Comparison of ENCODE assay signal across 11 cellular contexts in the genomic region with DNA sequence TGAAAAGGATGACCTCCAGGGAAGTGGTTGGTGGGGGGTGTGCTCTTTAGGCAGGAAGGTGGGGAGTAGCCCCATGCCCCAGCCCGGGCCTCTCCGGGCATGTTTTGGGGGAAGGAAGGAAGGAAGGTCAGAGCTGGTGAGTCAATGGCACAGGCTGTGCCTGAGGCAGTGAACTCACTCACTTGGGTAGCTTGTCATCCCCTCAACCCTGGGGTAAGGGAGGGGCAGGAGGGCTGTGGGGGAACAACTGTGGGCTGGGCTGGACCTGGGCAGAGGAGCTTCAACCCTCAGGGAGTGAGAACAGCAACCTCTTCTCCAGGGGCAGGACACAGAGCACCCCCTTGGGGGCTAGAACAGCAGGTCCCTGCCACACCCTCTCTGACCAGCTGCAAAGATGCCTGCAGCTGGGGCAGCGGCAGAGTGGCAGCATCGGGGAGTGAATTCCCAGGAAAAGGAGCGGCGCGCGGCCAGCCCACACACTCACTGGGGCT. TPM values are rescaled to one million over a fixed set of nuclear protein-coding genes. Genes with fewer than 3 reads are reported as not detected.
A peak's percentile ranks its signal among the peaks of the same experiment; 100 is the strongest.
DNase-seq lines count a peak whose midpoint lies in the region; ATAC-seq, FAIRE-seq and TF ChIP-seq lines count a peak whose summit lies in the region.
"Had no signal": no experiment of that assay in that cellular context is flagged by ENCODE, and none has a peak within 500 bp of the region (broad histone marks: within the 10 kb centered on the region; RNA-seq: fewer than 3 reads in every experiment).

No MANE protein-coding gene starts in this region.

- H3K27me3 ChIP-seq in lower lobe of right lung (ENCODE audit: low read depth), result no peaks in the 10 kb centered on the region
- no peaks in the 10 kb centered on the region for H3K27me3 ChIP-seq in smooth muscle cell (ENCODE audit: low read depth)

- ATAC-seq in A549, result peak; percentile 57 to 72
- peak in 1 of 2 donors; percentile 1 for ATAC-seq in lower lobe of right lung
- no peak for ATAC-seq in GM18868 (IDR thresholded peaks at IDR 0.05; ENCODE audit: unreplicated experiment)

- CTCF ChIA-PET in A549 (lab: Yijun Ruan, JAX), result interaction anchor here (0.7 to 23.2 kb wide), 18 partner anchors 9 to 291 kb away, joined by 3 to 625 read pairs (median 5); a partner anchor contains a TSS

- H3K36me3 ChIP-seq in lower lobe of right lung (peaks cover 70% of the 10 kb centered on the region), smooth muscle cell (ENCODE audit: low read depth) (peaks cover 9% of the 10 kb centered on the region)

- H3K27ac Mint-ChIP-seq in HFFc6, result peak overlapping the region; percentile 98
- H3K27ac Mint-ChIP-seq: activated naive CD4-positive, alpha-beta T cell treated with anti-CD3 and anti-CD28 coated beads, Interleukin-2, amount 50 U/mL, for 24 hours had no signal

- H3F3A ChIP-seq in smooth muscle cell (ENCODE audit: low read depth), result no peaks in the 10 kb centered on the region

- POLR2A ChIA-PET in A549 (lab: Yijun Ruan, JAX), result interaction anchor here (0.6 to 1.6 kb wide), 7 partner anchors 41 to 296 kb away, joined by 3 to 9 read pairs (median 5); a partner anchor contains a TSS

- peaks cover 28% of the 10 kb centered on the region for H3K36me3 Mint-ChIP-seq in HFFc6 (ENCODE audit: low read depth)

- TF ChIP-seq POLR2A in A549 (IDR thresholded peaks at IDR 0.05; ENCODE audit: low read length), result no peak

- DNase-seq in A549 (ENCODE audit: low read depth in 1 of 2, low spot score in 1 of 2), result peak; percentile 56 to 80
- DNase-seq in HFFc6, result peak; percentile 96
- DNase-seq in astrocyte of the spinal cord (ENCODE audit: low read depth, low spot score), result peak; percentile 42
- no peak for DNase-seq in lower lobe of right lung
- no peak for DNase-seq in NCI-H524 treated with DMSO at 0.1 percent for 48 hours (lab: John Stamatoyannopoulos, UW)
- no peak for DNase-seq in NCI-H2196 (lab: John Stamatoyannopoulos, UW; ENCODE audit: unreplicated experiment)
- no peak for DNase-seq in smooth muscle cell (lab: John Stamatoyannopoulos, UW; ENCODE audit: unreplicated experiment)
- DNase-seq: CD4-positive, CD25-positive, alpha-beta regulatory T cell had no signal

- TF ChIP-seq RAD21 in A549 (conservative IDR thresholded peaks at IDR 0.05 in 1 of 2, IDR thresholded peaks at IDR 0.05 in 1 of 2), result no peak

- no peak overlapping the region for H2AFZ ChIP-seq in smooth muscle cell (ENCODE audit: low read depth)

- H3K4me1 Mint-ChIP-seq in HFFc6 (ENCODE audit: low read depth), result peaks cover 91% of the 10 kb centered on the region

- no peak for TF ChIP-seq EP300 in A549 (IDR thresholded peaks at IDR 0.05)

- H3K4me1 ChIP-seq in A549, result peaks cover 43% of the 10 kb centered on the region
- peaks cover 87% of the 10 kb centered on the region for H3K4me1 ChIP-seq in lower lobe of right lung
- peaks cover 10% of the 10 kb centered on the region for H3K4me1 ChIP-seq in smooth muscle cell (ENCODE audit: low read depth)

- H3K9me3 ChIP-seq in A549 (no peaks in the 10 kb centered on the region), lower lobe of right lung (no peaks in the 10 kb centered on the region), smooth muscle cell (replicated peaks; ENCODE audit: low read depth) (no peaks in the 10 kb centered on the region)

- FAIRE-seq in A549 (lab: Jason Lieb, UNC), result peak; percentile 49

- in situ Hi-C loops in astrocyte of the spinal cord (cut with HindIII; ENCODE audit: low sequenced_read_pairs), result no loop called here

- H3K27ac ChIP-seq in A549, result peak overlapping the region; percentile 83 to 84
- peak overlapping the region; percentile 58 for H3K27ac ChIP-seq in lower lobe of right lung
- no peak overlapping the region for H3K27ac ChIP-seq in smooth muscle cell (ENCODE audit: low read depth)

- no peak overlapping the region for H3K9ac ChIP-seq in smooth muscle cell (ENCODE audit: low read depth)

- no peaks in the 10 kb centered on the region for H4K20me1 ChIP-seq in smooth muscle cell (ENCODE audit: low read depth)

- peak overlapping the region; percentile 74 for H3K4me3 Mint-ChIP-seq in HFFc6
- H3K4me3 Mint-ChIP-seq: activated naive CD4-positive, alpha-beta T cell treated with anti-CD3 and anti-CD28 coated beads, Interleukin-2, amount 50 U/mL, for 24 hours; CD4-positive, CD25-positive, alpha-beta regulatory T cell had no signal

- H3K79me2 ChIP-seq in smooth muscle cell (ENCODE audit: low read depth), result no peaks in the 10 kb centered on the region

- H3K4me3 ChIP-seq in A549 (no peak overlapping the region), astrocyte of the spinal cord (ENCODE audit: low read depth, low read length) (no peak overlapping the region), lower lobe of right lung (no peak overlapping the region), smooth muscle cell (no peak overlapping the region)

- no peaks in the 10 kb centered on the region; the same call in 1 of the 2 replicates for H3K27me3 Mint-ChIP-seq in HFFc6 (ENCODE audit: insufficient read depth)
- H3K27me3 Mint-ChIP-seq: activated naive CD4-positive, alpha-beta T cell treated with anti-CD3 and anti-CD28 coated beads, Interleukin-2, amount 50 U/mL, for 24 hours; CD4-positive, CD25-positive, alpha-beta regulatory T cell had no signal

- TF ChIP-seq CTCF in A549 (IDR thresholded peaks at IDR 0.05) (no peak), HFFc6 (IDR thresholded peaks at IDR 0.05) (peak; percentile 32; the same call in 1 of the 2 replicates), astrocyte of the spinal cord (IDR thresholded peaks at IDR 0.05; ENCODE audit: low read depth, low read length) (no peak), lower lobe of right lung (IDR thresholded peaks at IDR 0.05) (no peak), smooth muscle cell (IDR thresholded peaks at IDR 0.05; ENCODE audit: borderline replicate concordance, insufficient read depth, poor library complexity, severe bottlenecking) (no peak)

- H3K9me3 Mint-ChIP-seq in HFFc6, result no peaks in the 10 kb centered on the region
- H3K9me3 Mint-ChIP-seq: activated naive CD4-positive, alpha-beta T cell treated with anti-CD3 and anti-CD28 coated beads, Interleukin-2, amount 50 U/mL, for 24 hours had no signal

- H3K4me2 ChIP-seq in A549, result peak overlapping the region; percentile 65
- H3K4me2 ChIP-seq in smooth muscle cell, result no peak overlapping the region

- intact Hi-C loops in lower lobe of right lung (cut with DNase I), result no loop called here

- 54% methylated on average over 8 of the region's 8 CpGs for WGBS in A549 (ENCODE audit: missing lambda C conversion rate)
- WGBS in smooth muscle cell (ENCODE audit: low lambda C conversion rate), result 90% methylated on average over 8 of the region's 8 CpGs

RNA-seq across cellular contexts. Expression of a gene that starts 6.3 kb away (rescaled TPM):
- 0.41 TPM in 1 of 2 replicates, not detected in the other for polyA plus RNA-seq in A549 (2011; rRNA removed)
- 0.03 TPM in 1 of 2 replicates, not detected in the other for polyA plus RNA-seq in A549 (2012; cell fraction: cytosol; rRNA removed)
- polyA plus RNA-seq in A549 (2012; cell fraction: nucleus; rRNA removed), result 0.04 TPM in 1 of 2 replicates, not detected in the other
- polyA plus RNA-seq in A549 (2017; fragmentation: RNase III; extraction: RNeasy Plus Mini Kit Qiagen cat#74134 plus additional on column Dnase treatment), result not detected in 3 replicates
- not detected in 2 replicates for polyA minus RNA-seq in A549 (2011; rRNA and poly(A)+ RNA removed)
- under 1 TPM in 5 of 6 experiments, not detected in 1; 0.31 to 0.59 (median 0.48) TPM for total RNA-seq in HFFc6 (2021; fragmentation: NEBNext Ultra II Directional; extraction: Animal tissue kit (Norgen Biotek cat#: 25700))
- 1.9 TPM for total RNA-seq in lower lobe of right lung
- not detected in 2 replicates for total RNA-seq in smooth muscle cell
- 0.80 TPM in 1 of 2 replicates, not detected in the other for polyA plus RNA-seq in smooth muscle cell
- total RNA-seq: CD4-positive, CD25-positive, alpha-beta regulatory T cell; T-helper 1 cell treated with Interleukin-12 subunit alpha and Interleukin-12 subunit beta and Interleukin-4 antibody, amounts not matched to agents 30 ng/mL and 1 ng/mL, for 36 hours had no signal
- polyA plus RNA-seq: CD4-positive, CD25-positive, alpha-beta regulatory T cell had no signal

RNA-seq across cellular contexts. Expression of a gene that starts 32.7 kb away (rescaled TPM):
- polyA plus RNA-seq in A549 (2011; rRNA removed) (63.6 and 89.5 TPM in 2 replicates), A549 (2017; fragmentation: RNase III; extraction: RNeasy Plus Mini Kit Qiagen cat#74134 plus additional on column Dnase treatment) (60.7 to 64.5 TPM (median 60.8 TPM) in 3 replicates), smooth muscle cell (74.9 and 77.2 TPM in 2 replicates)
- polyA plus RNA-seq in A549 (2012; cell fraction: cytosol; rRNA removed), result 85.2 and 102 TPM in 2 replicates
- 320 and 427 TPM in 2 replicates for polyA plus RNA-seq in A549 (2012; cell fraction: nucleus; rRNA removed)
- 129 and 130 TPM in 2 replicates for polyA minus RNA-seq in A549 (2011; rRNA and poly(A)+ RNA removed)
- 10 to 100 TPM; 60.9 to 72.8 (median 65.3) TPM for total RNA-seq in HFFc6 (2021; fragmentation: NEBNext Ultra II Directional; extraction: Animal tissue kit (Norgen Biotek cat#: 25700))
- total RNA-seq in lower lobe of right lung (59.6 TPM), smooth muscle cell (68.2 and 76.9 TPM in 2 replicates)

RNA-seq across cellular contexts. Expression of a gene that starts 40.9 kb away (rescaled TPM):
- polyA plus RNA-seq in A549 (2011; rRNA removed) (87.7 and 113 TPM in 2 replicates), A549 (2017; fragmentation: RNase III; extraction: RNeasy Plus Mini Kit Qiagen cat#74134 plus additional on column Dnase treatment) (186 to 193 TPM (median 187 TPM) in 3 replicates), smooth muscle cell (110 and 115 TPM in 2 replicates)
- polyA plus RNA-seq in A549 (2012; cell fraction: cytosol; rRNA removed), result 172 and 210 TPM in 2 replicates
- polyA plus RNA-seq in A549 (2012; cell fraction: nucleus; rRNA removed), result 255 and 268 TPM in 2 replicates
- polyA minus RNA-seq in A549 (2011; rRNA and poly(A)+ RNA removed), result 146 and 167 TPM in 2 replicates
- 100 to 1,000 TPM; 143 to 169 (median 160) TPM for total RNA-seq in HFFc6 (2021; fragmentation: NEBNext Ultra II Directional; extraction: Animal tissue kit (Norgen Biotek cat#: 25700))
- total RNA-seq in lower lobe of right lung (79.3 TPM), smooth muscle cell (58.0 and 83.8 TPM in 2 replicates)

RNA-seq across cellular contexts. Expression of a gene that starts 41.2 kb away (rescaled TPM):
- polyA plus RNA-seq in A549 (2011; rRNA removed), result 20.1 and 27.4 TPM in 2 replicates
- 12.5 and 15.3 TPM in 2 replicates for polyA plus RNA-seq in A549 (2012; cell fraction: cytosol; rRNA removed)
- polyA plus RNA-seq in A549 (2012; cell fraction: nucleus; rRNA removed), result 10.5 and 13.1 TPM in 2 replicates
- 16.1 to 23.7 TPM (median 22.5 TPM) in 3 replicates for polyA plus RNA-seq in A549 (2017; fragmentation: RNase III; extraction: RNeasy Plus Mini Kit Qiagen cat#74134 plus additional on column Dnase treatment)
- 25.5 and 26.9 TPM in 2 replicates for polyA minus RNA-seq in A549 (2011; rRNA and poly(A)+ RNA removed)
- total RNA-seq in HFFc6 (2021; fragmentation: NEBNext Ultra II Directional; extraction: Animal tissue kit (Norgen Biotek cat#: 25700)), result 10 to 100 TPM; 29.3 to 33.7 (median 30.7) TPM
- total RNA-seq in lower lobe of right lung, result 50.1 TPM
- total RNA-seq in smooth muscle cell, result 15.6 and 25.4 TPM in 2 replicates
- 17.6 and 21.2 TPM in 2 replicates for polyA plus RNA-seq in smooth muscle cell

RNA-seq across cellular contexts. Expression of a gene that starts 58.7 kb away (rescaled TPM):
- polyA plus RNA-seq in A549 (2011; rRNA removed) (not detected in 2 replicates), A549 (2017; fragmentation: RNase III; extraction: RNeasy Plus Mini Kit Qiagen cat#74134 plus additional on column Dnase treatment) (not detected in 3 replicates), smooth muscle cell (0.28 and 0.50 TPM in 2 replicates)
- not detected in 2 replicates for polyA plus RNA-seq in A549 (2012; cell fraction: cytosol; rRNA removed)
- polyA plus RNA-seq in A549 (2012; cell fraction: nucleus; rRNA removed), result not detected in 2 replicates
- polyA minus RNA-seq in A549 (2011; rRNA and poly(A)+ RNA removed), result not detected in 2 replicates
- total RNA-seq in HFFc6 (2021; fragmentation: NEBNext Ultra II Directional; extraction: Animal tissue kit (Norgen Biotek cat#: 25700)), result under 1 TPM; 0.11 to 0.43 (median 0.36) TPM
- total RNA-seq in lower lobe of right lung (0.62 TPM), smooth muscle cell (0.31 and 1.3 TPM in 2 replicates)

Comparison
In these comparisons a context has a peak if more than half of its experiments do, and no peak if none do; other contexts are left out.
1. DNase-seq: peak in A549 (2 of 2), HFFc6 (single experiment) and astrocyte of the spinal cord (single experiment); none in lower lobe of right lung (single experiment), NCI-H524 treated with DMSO at 0.1 percent for 48 hours (single experiment), NCI-H2196 (single experiment) and smooth muscle cell (single experiment).